24 cellular contexts compared by ENCODE assay signal in genomic region chr21:9767592-9768375, GRCh38.
DNase-seq lines count a peak whose midpoint lies in the region; ATAC-seq and TF ChIP-seq lines count a peak whose summit lies in the region.
"Had no signal": no experiment of that assay in that cellular context is flagged by ENCODE, and none has a peak within 500 bp of the region (broad histone marks: within the 10 kb centered on the region; RNA-seq: fewer than 3 reads in every experiment).

No MANE protein-coding gene starts in this region.

- H3K27ac Mint-ChIP-seq in chondrocyte (ENCODE audit: unreplicated experiment) = no peak overlapping the region
- H3K27ac Mint-ChIP-seq: mesothelial cell of epicardium; naive B cell; stimulated activated naive CD8-positive, alpha-beta T cell treated with anti-CD3 and anti-CD28 coated beads, Interleukin-15, amount 100 ng/mL, for 72 hours had no signal

- intact Hi-C loops in sciatic nerve (cut with DNase I) = no loop called here

- ATAC-seq in sciatic nerve (peak; percentile 19), HG03159 (IDR thresholded peaks at IDR 0.05; ENCODE audit: unreplicated experiment) (no peak)
- ATAC-seq: gastrocnemius medialis; left lung; stimulated activated naive CD8-positive, alpha-beta T cell treated with anti-CD3 and anti-CD28 coated beads, Interleukin-15, amount 100 ng/mL, for 72 hours had no signal

- no peaks in the 10 kb centered on the region for H3K36me3 ChIP-seq in ES-I3 (ENCODE audit: insufficient read depth, low read length)
- H3K36me3 ChIP-seq: BLaER1 treated with 17β-estradiol and CSF1 and Interleukin-3, amounts not matched to agents 10 nM and 100 nM; gastrocnemius medialis; left lung; thyroid gland; WERI-Rb-1 had no signal

- H3K9ac ChIP-seq in ES-I3 (ENCODE audit: low read depth, low read length) = peak overlapping the region; percentile 50; the same call in 1 of the 2 replicates
- H3K9ac ChIP-seq: BLaER1 treated with 17β-estradiol and CSF1 and Interleukin-3, amounts not matched to agents 10 nM and 100 nM had no signal

- H3K9me3 ChIP-seq in ES-I3 (ENCODE audit: control insufficient read depth, insufficient read depth, low read length) = no peaks in the 10 kb centered on the region
- H3K9me3 ChIP-seq: gastrocnemius medialis, thyroid gland had no signal

- in situ Hi-C loops in KBM-7 (cut with MboI; ENCODE audit: low pct_unique_long_range_greater_than_20kb, low sequenced_read_pairs) = no loop called here

- no peak for TF ChIP-seq CTCF in chondrocyte (IDR thresholded peaks at IDR 0.05)

- DNase-seq in NCI-H2227 (lab: John Stamatoyannopoulos, UW; ENCODE audit: unreplicated experiment) (peak; percentile 62), chondrocyte (ENCODE audit: low spot score) (peak; percentile 98), sciatic nerve (ENCODE audit: low spot score) (no peak), KBM-7 (no peak)
- no peak for DNase-seq in activated CD4-positive, alpha-beta T cell treated with anti-CD3 and anti-CD28 coated beads, Interleukin-2, amount 50 U/mL, for 4 hours
- DNase-seq: activated CD4-positive, alpha-beta T cell treated with anti-CD3 and anti-CD28 coated beads for 48 hours; activated naive CD4-positive, alpha-beta T cell; activated T-cell treated with anti-CD3 and anti-CD28 coated beads, Interleukin-2, amount 50 U/mL, for 48 hours; dorsolateral prefrontal cortex; gastrocnemius medialis; GF-D8; Kasumi-1; MV-4-11; naive B cell; NCI-H1694; NCI-H2171 treated with DMSO at 0.1 percent for 48 hours; stimulated activated naive CD8-positive, alpha-beta T cell treated with anti-CD3 and anti-CD28 coated beads, Interleukin-15, amount 100 ng/mL, for 72 hours; thyroid gland; WERI-Rb-1 had no signal

- no peak overlapping the region for H3K4me3 Mint-ChIP-seq in chondrocyte (ENCODE audit: unreplicated experiment)
- H3K4me3 Mint-ChIP-seq: mesothelial cell of epicardium; naive B cell; stimulated activated naive CD8-positive, alpha-beta T cell treated with anti-CD3 and anti-CD28 coated beads, Interleukin-15, amount 100 ng/mL, for 72 hours had no signal

- H3K27me3 Mint-ChIP-seq in chondrocyte (ENCODE audit: low read depth) = no peaks in the 10 kb centered on the region
- H3K27me3 Mint-ChIP-seq: naive B cell; stimulated activated naive CD8-positive, alpha-beta T cell treated with anti-CD3 and anti-CD28 coated beads, Interleukin-15, amount 100 ng/mL, for 72 hours had no signal

- no peaks in the 10 kb centered on the region for H3K9me3 Mint-ChIP-seq in chondrocyte (ENCODE audit: low read depth)
- H3K9me3 Mint-ChIP-seq: mesothelial cell of epicardium; stimulated activated naive CD8-positive, alpha-beta T cell treated with anti-CD3 and anti-CD28 coated beads, Interleukin-15, amount 100 ng/mL, for 72 hours had no signal

- no peaks in the 10 kb centered on the region; the same call in 1 of the 2 replicates for H3K4me1 ChIP-seq in ES-I3 (ENCODE audit: insufficient read depth, low read length)
- H3K4me1 ChIP-seq: BLaER1 treated with 17β-estradiol and CSF1 and Interleukin-3, amounts not matched to agents 10 nM and 100 nM; gastrocnemius medialis; left lung; thyroid gland had no signal

- no peaks in the 10 kb centered on the region for H3K36me3 Mint-ChIP-seq in chondrocyte (ENCODE audit: low read depth)
- H3K36me3 Mint-ChIP-seq: mesothelial cell of epicardium, naive B cell had no signal

- H3K4me1 Mint-ChIP-seq in chondrocyte (ENCODE audit: low read depth) = no peaks in the 10 kb centered on the region
- H3K4me1 Mint-ChIP-seq: mesothelial cell of epicardium; naive B cell; stimulated activated naive CD8-positive, alpha-beta T cell treated with anti-CD3 and anti-CD28 coated beads, Interleukin-15, amount 100 ng/mL, for 72 hours had no signal

Comparison
In these comparisons a context has a peak if more than half of its experiments do, and no peak if none do; other contexts are left out.
1. DNase-seq: peak in NCI-H2227 (single experiment) and chondrocyte (single experiment); none in sciatic nerve (single experiment), KBM-7 (single experiment) and activated CD4-positive, alpha-beta T cell treated with anti-CD3 and anti-CD28 coated beads, Interleukin-2, amount 50 U/mL, for 4 hours (0 of 2).